21 cellular contexts compared by ENCODE assay signal in genomic region chrX:153882086-153882498, GRCh38. TPM values are rescaled to one million over a fixed set of nuclear protein-coding genes. Genes with fewer than 3 reads are reported as not detected.
DNase-seq lines count a peak whose midpoint lies in the region; ATAC-seq, FAIRE-seq and TF ChIP-seq lines count a peak whose summit lies in the region.
"Had no signal": no experiment of that assay in that cellular context is flagged by ENCODE, and none has a peak within 500 bp of the region (broad histone marks: within the 10 kb centered on the region; RNA-seq: fewer than 3 reads in every experiment).

No MANE protein-coding gene starts in this region.

- no peak overlapping the region for H2BK15ac ChIP-seq in mesendoderm (replicated peaks; ENCODE audit: low read depth)

- H3K9me3 ChIP-seq in BLaER1 treated with 17β-estradiol and CSF1 and Interleukin-3, amounts not matched to agents 10 nM and 100 nM (replicated peaks in 1 of 11): peaks cover 0 to 18% (median 6%) of the 10 kb centered on the region in 11 experiments; a peak in 6 of 22 replicates
- H3K9me3 ChIP-seq in astrocyte (ENCODE audit: insufficient read depth, low read depth, low read length) (no peaks in the 10 kb centered on the region), mucosa of descending colon (no peaks in the 10 kb centered on the region), stomach (no peaks in the 10 kb centered on the region), colonic mucosa (no peaks in the 10 kb centered on the region), Peyer's patch (peaks cover 0 to 3% (median 0%) of the 10 kb centered on the region in 4 donors)
- H3K9me3 ChIP-seq: HAP-1, neutrophil, suprapubic skin had no signal

- H3K9ac ChIP-seq in BLaER1 treated with 17β-estradiol and CSF1 and Interleukin-3, amounts not matched to agents 10 nM and 100 nM: peak overlapping the region in 3 of 11 experiments; percentile 4 to 26 (median 18); a peak in 1 of 22 replicates
- H3K9ac ChIP-seq in astrocyte (ENCODE audit: low read length) (no peak overlapping the region), mesendoderm (ENCODE audit: low read length) (peak overlapping the region; percentile 35), colonic mucosa (ENCODE audit: low read depth in 2 of 2, low read length in 2 of 2) (no peak overlapping the region)

- H3K27me3 Mint-ChIP-seq in astrocyte (ENCODE audit: low read depth, unreplicated experiment): no peaks in the 10 kb centered on the region

- TF ChIP-seq CTCF in astrocyte (IDR thresholded peaks at IDR 0.05; ENCODE audit: insufficient read depth, low read depth, low read length) (no peak), mucosa of descending colon (IDR thresholded peaks at IDR 0.05) (no peak), stomach (IDR thresholded peaks at IDR 0.05) (no peak), colonic mucosa (IDR thresholded peaks at IDR 0.05) (no peak), Peyer's patch (IDR thresholded peaks at IDR 0.05) (no peak)

- peak overlapping the region; percentile 34 for H3K56ac ChIP-seq in mesendoderm (ENCODE audit: low read length)

- H3K4me2 ChIP-seq in BLaER1 treated with 17β-estradiol and CSF1 and Interleukin-3, amounts not matched to agents 10 nM and 100 nM: peak overlapping the region; percentile 54 to 93 (median 74); a peak in 21 of 22 replicates
- no peak overlapping the region for H3K4me2 ChIP-seq in astrocyte (ENCODE audit: low read length)
- H3K4me2 ChIP-seq in mesendoderm (ENCODE audit: low read length): no peak overlapping the region

- peak overlapping the region; percentile 63 for H3K4ac ChIP-seq in mesendoderm (ENCODE audit: low read depth, low read length)

- H3K4me3 ChIP-seq in BLaER1 treated with 17β-estradiol and CSF1 and Interleukin-3, amounts not matched to agents 10 nM and 100 nM: no peak overlapping the region
- H3K4me3 ChIP-seq in astrocyte (ENCODE audit: insufficient read depth, low read depth, low read length) (no peak overlapping the region), mesendoderm (ENCODE audit: low read length) (no peak overlapping the region), mucosa of descending colon (no peak overlapping the region), stomach (no peak overlapping the region), colonic mucosa (no peak overlapping the region), Peyer's patch (no peak overlapping the region)
- H3K4me3 ChIP-seq: HAP-1, suprapubic skin had no signal

- H2BK5ac ChIP-seq in mesendoderm (ENCODE audit: low read length): no peak overlapping the region

- TF ChIP-seq EP300 in stomach (IDR thresholded peaks at IDR 0.05): no peak

- H3K79me2 ChIP-seq in astrocyte (ENCODE audit: insufficient read depth, low read length): no peaks in the 10 kb centered on the region
- H3K79me2 ChIP-seq in mesendoderm (ENCODE audit: control insufficient read depth, insufficient read depth, low read length): peaks cover 2% of the 10 kb centered on the region

- H4K5ac ChIP-seq in mesendoderm (ENCODE audit: low read length): no peak overlapping the region

- TF ChIP-seq POLR2A in stomach (IDR thresholded peaks at IDR 0.05) (no peak), Peyer's patch (IDR thresholded peaks at IDR 0.05) (no peak)

- no peak overlapping the region for H2BK120ac ChIP-seq in mesendoderm (ENCODE audit: low read depth, low read length)

- no peaks in the 10 kb centered on the region for H3K36me3 Mint-ChIP-seq in astrocyte (ENCODE audit: low read depth, unreplicated experiment)

- peak; percentile 9 for DNase-seq in HCEC 1CT
- no peak for DNase-seq in astrocyte (ENCODE audit: low read depth)
- no peak for DNase-seq in mesendoderm
- DNase-seq in mucosa of descending colon: no peak
- DNase-seq in stomach: no peak
- no peak for DNase-seq in colonic mucosa
- no peak for DNase-seq in Peyer's patch
- DNase-seq: activated gamma-delta T cell, C1 segment of cervical spinal cord, immature natural killer cell, KG1, NCI-H1105 treated with DMSO at 0.1 percent for 48 hours, NCI-H510A treated with DMSO at 0.1 percent for 48 hours, right cardiac atrium had no signal

- H3K23ac ChIP-seq in mesendoderm (ENCODE audit: low read length): no peak overlapping the region

- H3K27ac ChIP-seq in BLaER1 treated with 17β-estradiol and CSF1 and Interleukin-3, amounts not matched to agents 10 nM and 100 nM: peak overlapping the region in 3 of 11 experiments; percentile 14 to 38 (median 25); a peak in 2 of 22 replicates
- H3K27ac ChIP-seq in astrocyte (ENCODE audit: low read depth, low read length) (no peak overlapping the region), mesendoderm (ENCODE audit: low read depth, low read length) (no peak overlapping the region), stomach (no peak overlapping the region), colonic mucosa (no peak overlapping the region), Peyer's patch (no peak overlapping the region)
- H3K27ac ChIP-seq: neutrophil, suprapubic skin had no signal

- no peak overlapping the region for H2AK5ac ChIP-seq in mesendoderm (ENCODE audit: low read length)

- no peak for ATAC-seq in mucosa of descending colon
- ATAC-seq: right cardiac atrium had no signal

- no peak overlapping the region for H2AFZ ChIP-seq in astrocyte (ENCODE audit: low read depth, low read length)

- H3K27me3 ChIP-seq in BLaER1 treated with 17β-estradiol and CSF1 and Interleukin-3, amounts not matched to agents 10 nM and 100 nM: peaks cover 79 to 97% (median 95%) of the 10 kb centered on the region in 11 experiments
- H3K27me3 ChIP-seq in astrocyte (ENCODE audit: insufficient read depth, low read length): peaks cover 13% of the 10 kb centered on the region
- no peaks in the 10 kb centered on the region for H3K27me3 ChIP-seq in mesendoderm (ENCODE audit: insufficient read depth, low read length, poor library complexity)
- peaks cover 37 to 95% (median 88%) of the 10 kb centered on the region in 3 donors for H3K27me3 ChIP-seq in stomach
- peaks cover 41% of the 10 kb centered on the region for H3K27me3 ChIP-seq in colonic mucosa
- H3K27me3 ChIP-seq in Peyer's patch: no peaks in the 10 kb centered on the region

- H4K8ac ChIP-seq in mesendoderm (ENCODE audit: low read depth, low read length): no peak overlapping the region

- peak overlapping the region; percentile 75 for H3K4me3 Mint-ChIP-seq in astrocyte (ENCODE audit: unreplicated experiment)
- H3K4me3 Mint-ChIP-seq: immature natural killer cell had no signal

- no peaks in the 10 kb centered on the region for H3K79me1 ChIP-seq in mesendoderm (ENCODE audit: low read length)

- peak overlapping the region; percentile 25 for H3K18ac ChIP-seq in mesendoderm (ENCODE audit: low read length)

- no CpG with 5 or more reads among the region's 8 CpGs for WGBS in mesendoderm (ENCODE audit: extremely low coverage, insufficient coverage, low lambda C conversion rate)
- 25 to 60% (median 31%) methylated on average over 1 to 8 of the region's 8 CpGs for WGBS in stomach, 5 donors

- peak overlapping the region; percentile 20 for H3K27ac Mint-ChIP-seq in astrocyte (ENCODE audit: unreplicated experiment)
- H3K27ac Mint-ChIP-seq: immature natural killer cell had no signal

- FAIRE-seq in astrocyte (lab: Jason Lieb, UNC): no peak
- FAIRE-seq: colon, endothelial cell of umbilical vein had no signal

- H4K20me1 ChIP-seq in BLaER1 treated with 17β-estradiol and CSF1 and Interleukin-3, amounts not matched to agents 10 nM and 100 nM: peaks cover 0 to 88% (median 49%) of the 10 kb centered on the region in 11 experiments; a peak in 17 of 22 replicates
- no peaks in the 10 kb centered on the region for H4K20me1 ChIP-seq in astrocyte (ENCODE audit: insufficient read depth, low read length)

- intact Hi-C loops in mucosa of descending colon (cut with DNase I, micrococcal nuclease): no loop called here
- intact Hi-C loops in stomach (cut with DNase I; ENCODE audit: low total_unique reads): no loop called here
- intact Hi-C loops in colonic mucosa (cut with DNase I): no loop called here

- H3K9me3 Mint-ChIP-seq in astrocyte (ENCODE audit: unreplicated experiment): no peaks in the 10 kb centered on the region
- H3K9me3 Mint-ChIP-seq: immature natural killer cell had no signal

- no peaks in the 10 kb centered on the region for H3K36me3 ChIP-seq in BLaER1 treated with 17β-estradiol and CSF1 and Interleukin-3, amounts not matched to agents 10 nM and 100 nM
- H3K36me3 ChIP-seq in astrocyte (ENCODE audit: insufficient read depth, low read length) (no peaks in the 10 kb centered on the region), mesendoderm (ENCODE audit: control insufficient read depth, insufficient read depth, low read length) (no peaks in the 10 kb centered on the region), mucosa of descending colon (ENCODE audit: low read depth) (no peaks in the 10 kb centered on the region), stomach (no peaks in the 10 kb centered on the region), colonic mucosa (no peaks in the 10 kb centered on the region), Peyer's patch (no peaks in the 10 kb centered on the region)
- H3K36me3 ChIP-seq: HAP-1, neutrophil, suprapubic skin had no signal

- H3K4me1 ChIP-seq in BLaER1 treated with 17β-estradiol and CSF1 and Interleukin-3, amounts not matched to agents 10 nM and 100 nM: peaks cover 79 to 92% (median 85%) of the 10 kb centered on the region in 10 experiments
- H3K4me1 ChIP-seq in astrocyte (ENCODE audit: insufficient read depth, low read length) (peaks cover 5% of the 10 kb centered on the region), mesendoderm (ENCODE audit: control insufficient read depth, low read depth, low read length) (peaks cover 15% of the 10 kb centered on the region), mucosa of descending colon (ENCODE audit: low read depth) (no peaks in the 10 kb centered on the region), stomach (peaks cover 0 to 13% (median 9%) of the 10 kb centered on the region in 4 donors), colonic mucosa (no peaks in the 10 kb centered on the region), Peyer's patch (peaks cover 0 to 10% (median 0%) of the 10 kb centered on the region in 4 donors)

- peaks cover 16% of the 10 kb centered on the region for H3K4me1 Mint-ChIP-seq in astrocyte (ENCODE audit: low read depth, unreplicated experiment)

RNA-seq across cellular contexts. Expression of gene L1CAM, which starts 3.9 kb away (rescaled TPM):
- total RNA-seq in astrocyte: 347 and 353 TPM in 2 replicates
- polyA plus RNA-seq in mesendoderm (2013, experiment 1 of 2): 11.3 TPM
- 10.2 TPM for polyA plus RNA-seq in mesendoderm (2013, experiment 2 of 2)
- total RNA-seq in mucosa of descending colon: 10 to 100 TPM in 1 of 3 donors, 1 to 10 TPM in 2; 3.0 to 66.9 (median 7.0) TPM
- total RNA-seq in stomach: 10 to 100 TPM in 1 of 5 donors, 1 to 10 TPM in 3, under 1 TPM in 1; under 0.01 to 19.1 (median 2.8) TPM
- polyA plus RNA-seq in stomach: 1 to 10 TPM in 1 of 3 donors, under 1 TPM in 2; 0.62 to 3.1 (median 0.76) TPM
- 1 to 10 TPM; 4.3 to 8.8 TPM for total RNA-seq in colonic mucosa
- total RNA-seq in Peyer's patch: 1 to 10 TPM; 1.8 to 7.4 (median 4.6) TPM
- total RNA-seq: endothelial cell of umbilical vein had no signal
- polyA plus RNA-seq: immature natural killer cell had no signal

RNA-seq across cellular contexts. Expression of gene AVPR2, which starts 22.4 kb away (rescaled TPM):
- not detected in 2 replicates for total RNA-seq in astrocyte
- polyA plus RNA-seq in mesendoderm (2013, experiment 1 of 2): 0.03 TPM
- polyA plus RNA-seq in mesendoderm (2013, experiment 2 of 2): 0.03 TPM
- under 1 TPM; 0.43 to 0.78 (median 0.54) TPM for total RNA-seq in mucosa of descending colon
- under 1 TPM in 1 of 5 donors, not detected in 4; 0.37 TPM for total RNA-seq in stomach
- polyA plus RNA-seq in stomach: 1 to 10 TPM in 2 of 3 donors, under 1 TPM in 1; 0.19 to 1.4 (median 1.1) TPM
- under 1 TPM in 1 of 2 donors, not detected in 1; 0.24 TPM for total RNA-seq in colonic mucosa
- total RNA-seq in Peyer's patch: 1 to 10 TPM in 2 of 4 donors, under 1 TPM in 2; 0.53 to 5.0 (median 1.1) TPM
- total RNA-seq: endothelial cell of umbilical vein, glomerular endothelial cell had no signal
- polyA plus RNA-seq: endothelial cell of umbilical vein, immature natural killer cell had no signal

RNA-seq across cellular contexts. Expression of gene ARHGAP4, which starts 44.0 kb away (rescaled TPM):
- total RNA-seq in astrocyte (3.9 and 4.3 TPM in 2 replicates), mucosa of descending colon (10 to 100 TPM; 35.0 to 47.8 (median 36.7) TPM), stomach (10 to 100 TPM; 18.5 to 93.9 (median 67.7) TPM), colonic mucosa (10 to 100 TPM; 19.9 to 30.0 TPM), Peyer's patch (100 to 1,000 TPM in 1 of 4 donors, 10 to 100 TPM in 3; 23.6 to 211 (median 57.6) TPM)
- 12.4 TPM for polyA plus RNA-seq in mesendoderm (2013, experiment 1 of 2)
- polyA plus RNA-seq in mesendoderm (2013, experiment 2 of 2): 12.0 TPM
- polyA plus RNA-seq in stomach: 10 to 100 TPM; 24.9 to 35.5 (median 25.2) TPM

RNA-seq across cellular contexts. Expression of gene PDZD4, which starts 51.7 kb away (rescaled TPM):
- total RNA-seq in astrocyte (9.9 and 13.1 TPM in 2 replicates), mucosa of descending colon (10 to 100 TPM in 1 of 3 donors, 1 to 10 TPM in 2; 1.5 to 24.2 (median 2.8) TPM), stomach (10 to 100 TPM in 1 of 5 donors, 1 to 10 TPM in 4; 4.6 to 11.1 (median 6.7) TPM), colonic mucosa (1 to 10 TPM; 1.5 to 3.2 TPM), Peyer's patch (1 to 10 TPM; 1.2 to 8.3 (median 2.4) TPM)
- 45.7 TPM for polyA plus RNA-seq in mesendoderm (2013, experiment 1 of 2)
- 46.5 TPM for polyA plus RNA-seq in mesendoderm (2013, experiment 2 of 2)
- 1 to 10 TPM; 2.1 to 5.5 (median 3.4) TPM for polyA plus RNA-seq in stomach

RNA-seq across cellular contexts. Expression of gene NAA10, which starts 52.7 kb away (rescaled TPM):
- total RNA-seq in astrocyte (134 and 144 TPM in 2 replicates), mucosa of descending colon (10 to 100 TPM; 52.2 to 72.3 (median 68.9) TPM), stomach (10 to 100 TPM; 23.2 to 63.8 (median 35.6) TPM), colonic mucosa (100 to 1,000 TPM in 1 of 2 donors, 10 to 100 TPM in 1; 55.9 to 115 TPM), Peyer's patch (100 to 1,000 TPM in 1 of 4 donors, 10 to 100 TPM in 3; 32.9 to 118 (median 54.1) TPM)
- polyA plus RNA-seq in mesendoderm (2013, experiment 1 of 2): 120 TPM
- polyA plus RNA-seq in mesendoderm (2013, experiment 2 of 2): 121 TPM
- polyA plus RNA-seq in stomach: 100 to 1,000 TPM; 114 to 161 (median 125) TPM

Comparison
In these comparisons a context has a peak if more than half of its experiments do, and no peak if none do; other contexts are left out.
1. H3K4me2 ChIP-seq: peak in BLaER1 treated with 17β-estradiol and CSF1 and Interleukin-3, amounts not matched to agents 10 nM and 100 nM (11 of 11); none in astrocyte (single experiment) and mesendoderm (single experiment).